Comparison of ENCODE assay signal across 11 cellular contexts in the genomic region with DNA sequence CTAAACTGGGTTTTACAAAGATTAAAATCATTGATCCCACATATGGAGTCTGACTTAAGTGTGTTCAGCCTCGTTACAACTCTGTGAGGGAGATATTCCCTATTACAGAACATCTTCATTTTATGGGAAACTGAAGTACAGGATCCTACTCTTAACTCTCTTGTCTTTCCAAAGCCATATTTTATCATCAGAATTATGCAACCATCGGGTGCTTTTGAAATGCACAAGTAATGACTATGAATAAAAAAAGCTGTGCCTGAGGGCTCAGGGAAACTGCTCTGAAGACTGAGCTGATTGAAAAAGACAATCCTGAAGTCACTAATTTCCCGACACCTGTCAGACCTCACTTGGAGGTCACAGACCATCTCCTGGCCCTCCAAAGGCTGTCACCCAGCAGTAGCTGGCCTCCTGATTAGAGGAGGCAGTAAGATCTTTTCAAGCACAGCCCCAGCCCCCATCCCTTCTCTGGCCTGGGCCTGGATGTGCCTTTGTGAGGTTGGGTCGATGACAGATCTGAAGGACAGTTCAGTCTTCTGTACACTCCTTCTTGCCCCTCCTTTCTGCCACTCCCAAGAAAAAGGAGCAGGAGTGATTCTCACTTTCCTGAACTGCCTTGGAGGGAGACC. TPM values are rescaled to one million over a fixed set of nuclear protein-coding genes. Genes with fewer than 3 reads are reported as not detected.
DNase-seq lines count a peak whose midpoint lies in the region; ATAC-seq and TF ChIP-seq lines count a peak whose summit lies in the region.
"Had no signal": no experiment of that assay in that cellular context is flagged by ENCODE, and none has a peak within 500 bp of the region (broad histone marks: within the 10 kb centered on the region; RNA-seq: fewer than 3 reads in every experiment).

No MANE protein-coding gene starts in this region.

- TF ChIP-seq CTCF in dorsolateral prefrontal cortex (IDR thresholded peaks at IDR 0.05 in 54 of 56, conservative IDR thresholded peaks at IDR 0.05 in 2 of 56; ENCODE audit: low read depth in 1 of 56, partially characterized antibody in 56 of 56) (no peak), lung (IDR thresholded peaks at IDR 0.05; ENCODE audit: control extremely low read depth, extremely low read depth) (no peak), vagina (IDR thresholded peaks at IDR 0.05) (no peak)

- WGBS in lung, 2 donors: 53 to 58% methylated on average over 4 of the region's 4 CpGs

- DNase-seq in NOMO-1 (lab: John Stamatoyannopoulos, UW; ENCODE audit: unreplicated experiment in 2 of 2): peak; percentile 19 to 41
- no peak for DNase-seq in NOMO-1 treated with dmso at 0.1 percent for 144 hours (lab: John Stamatoyannopoulos, UW; ENCODE audit: unreplicated experiment)
- DNase-seq in dorsolateral prefrontal cortex: no peak
- no peak for DNase-seq in lung (ENCODE audit: low spot score)
- no peak for DNase-seq in vagina (ENCODE audit: extremely low spot score in 2 of 2)
- DNase-seq in effector CD4-positive, alpha-beta T cell: no peak
- DNase-seq: NCI-H187 treated with DMSO at 0.1 percent for 48 hours, retina had no signal

- no peak overlapping the region for H3K4me3 ChIP-seq in dorsolateral prefrontal cortex
- no peak overlapping the region for H3K4me3 ChIP-seq in lung
- H3K4me3 ChIP-seq in vagina: no peak overlapping the region
- H3K4me3 ChIP-seq: A549 had no signal

- H3K4me1 ChIP-seq in lung (ENCODE audit: control insufficient read depth in 2 of 2, insufficient read depth in 2 of 2, low read length in 2 of 2) (peaks cover 15 to 23% of the 10 kb centered on the region in 2 donors), vagina (peaks cover 66% of the 10 kb centered on the region)

- H3K36me3 ChIP-seq in lung (ENCODE audit: control insufficient read depth in 2 of 2, insufficient read depth in 2 of 2, low read length in 2 of 2) (no peaks in the 10 kb centered on the region), vagina (no peaks in the 10 kb centered on the region)

- TF ChIP-seq POLR2A in vagina (IDR thresholded peaks at IDR 0.05): no peak

- ATAC-seq in lung (ENCODE audit: insufficient read depth, low FRiP score) (no peak), GM19035 (IDR thresholded peaks at IDR 0.05; ENCODE audit: unreplicated experiment) (no peak), GM21619 (IDR thresholded peaks at IDR 0.05; ENCODE audit: unreplicated experiment) (no peak)
- ATAC-seq: A549 had no signal

- intact Hi-C loops in dorsolateral prefrontal cortex (cut with DNase I) (no loop called here), vagina (cut with DNase I) (no loop called here)

- H3K27ac ChIP-seq in dorsolateral prefrontal cortex: peak overlapping the region in 55 of 59 donors; percentile 11 to 85 (median 68)
- H3K27ac ChIP-seq in lung (ENCODE audit: low read depth in 1 of 2, low read length in 1 of 2): peak overlapping the region; percentile 70 to 73
- peak overlapping the region; percentile 69 for H3K27ac ChIP-seq in vagina
- H3K27ac ChIP-seq: A549 had no signal

- H3K27me3 ChIP-seq in dorsolateral prefrontal cortex (no peaks in the 10 kb centered on the region), lung (ENCODE audit: control insufficient read depth, insufficient read depth) (no peaks in the 10 kb centered on the region), vagina (no peaks in the 10 kb centered on the region)

- H3K9me3 ChIP-seq in lung (ENCODE audit: control insufficient read depth in 2 of 2, insufficient read depth in 1 of 2, low read length in 1 of 2) (no peaks in the 10 kb centered on the region), vagina (no peaks in the 10 kb centered on the region)
- H3K9me3 ChIP-seq: A549 had no signal

RNA-seq across cellular contexts. Expression of a gene that starts 5.6 kb away (rescaled TPM):
- 10 to 100 TPM; 37.5 to 77.9 (median 57.2) TPM for total RNA-seq in dorsolateral prefrontal cortex
- 10 to 100 TPM; 32.7 to 46.4 TPM for total RNA-seq in lung
- 10 to 100 TPM; 23.1 to 26.9 TPM for polyA plus RNA-seq in lung
- total RNA-seq in vagina: 94.3 TPM

Comparison
In these comparisons a context has a peak if more than half of its experiments do, and no peak if none do; other contexts are left out.
1. DNase-seq: peak in NOMO-1 (2 of 2); none in NOMO-1 treated with dmso at 0.1 percent for 144 hours (single experiment), dorsolateral prefrontal cortex (0 of 10), lung (single experiment), vagina (0 of 2) and effector CD4-positive, alpha-beta T cell (single experiment).
2. Peak in every context shown above with its lines, with median percentiles within 50 percentile points of each other: H3K27ac ChIP-seq.